Comparison of ENCODE assay signal across 9 cellular contexts in genomic region chr22:20207277-20208025, GRCh38. TPM values are rescaled to one million over a fixed set of nuclear protein-coding genes. Genes with fewer than 3 reads are reported as not detected.
A peak's percentile ranks its signal among the peaks of the same experiment; 100 is the strongest.
DNase-seq lines count a peak whose midpoint lies in the region; ATAC-seq and TF ChIP-seq lines count a peak whose summit lies in the region.
"Had no signal": no experiment of that assay in that cellular context is flagged by ENCODE, and none has a peak within 500 bp of the region (broad histone marks: within the 10 kb centered on the region; RNA-seq: fewer than 3 reads in every experiment).

No MANE protein-coding gene starts in this region.

- intact Hi-C loops in activated CD4-positive, alpha-beta memory T cell treated with anti-CD3 and anti-CD28 coated beads for 36 hours (cut with micrococcal nuclease), result loop anchor here (10.0 kb wide), 1 partner anchor 57 kb away; the partner anchor contains the start of gene RTN4R
- intact Hi-C loops in testis (cut with DNase I; ENCODE audit: low total_unique reads), result no loop called here

- in situ Hi-C loops in GM13977 (cut with MboI; ENCODE audit: low pct_unique_long_range_greater_than_20kb, low sequenced_read_pairs, unreplicated experiment), result no loop called here

- H3K9me3 Mint-ChIP-seq in activated T-cell treated with anti-CD3 and anti-CD28 coated beads, Interleukin-2, amount 50 U/mL, for 72 hours, result no peaks in the 10 kb centered on the region
- no peaks in the 10 kb centered on the region for H3K9me3 Mint-ChIP-seq in activated CD4-positive, alpha-beta memory T cell treated with anti-CD3 and anti-CD28 coated beads for 36 hours

- peak overlapping the region in 4 of 5 donors; percentile 63 to 97 (median 80) for H3K9ac ChIP-seq in subcutaneous abdominal adipose tissue (ENCODE audit: low read length in 5 of 5)

- H3K4me3 ChIP-seq in fibroblast of villous mesenchyme (ENCODE audit: low read depth, low read length), result peak overlapping the region; percentile 72
- peak overlapping the region in 4 of 5 donors; percentile 75 to 83 (median 78) for H3K4me3 ChIP-seq in subcutaneous abdominal adipose tissue (ENCODE audit: low read depth in 1 of 5, low read length in 5 of 5)
- no peak overlapping the region for H3K4me3 ChIP-seq in testis

- H3K36me3 ChIP-seq in subcutaneous abdominal adipose tissue (ENCODE audit: control insufficient read depth in 5 of 5, insufficient read depth in 5 of 5, low read length in 5 of 5) (no peaks in the 10 kb centered on the region), testis (ENCODE audit: low read depth, missing control alignments) (no peaks in the 10 kb centered on the region)

- TF ChIP-seq POLR2A in testis (IDR thresholded peaks at IDR 0.05), result no peak

- no peaks in the 10 kb centered on the region for H3K27me3 Mint-ChIP-seq in activated T-cell treated with anti-CD3 and anti-CD28 coated beads, Interleukin-2, amount 50 U/mL, for 72 hours (ENCODE audit: low read depth)
- H3K27me3 Mint-ChIP-seq in activated CD4-positive, alpha-beta memory T cell treated with anti-CD3 and anti-CD28 coated beads for 36 hours, result no peaks in the 10 kb centered on the region

- 80% methylated on average over 4 to 8 of the region's 11 CpGs for WGBS in testis, 2 donors

- H3K27ac ChIP-seq in subcutaneous abdominal adipose tissue (ENCODE audit: low read depth, low read length) (no peak overlapping the region), testis (no peak overlapping the region)

- H3K36me3 Mint-ChIP-seq in activated T-cell treated with anti-CD3 and anti-CD28 coated beads, Interleukin-2, amount 50 U/mL, for 72 hours (ENCODE audit: insufficient read depth in 2 of 2), result no peaks in the 10 kb centered on the region
- H3K36me3 Mint-ChIP-seq in activated CD4-positive, alpha-beta memory T cell treated with anti-CD3 and anti-CD28 coated beads for 36 hours, result no peaks in the 10 kb centered on the region

- no peak overlapping the region for H3K27ac Mint-ChIP-seq in activated T-cell treated with anti-CD3 and anti-CD28 coated beads, Interleukin-2, amount 50 U/mL, for 72 hours
- H3K27ac Mint-ChIP-seq in activated CD4-positive, alpha-beta memory T cell treated with anti-CD3 and anti-CD28 coated beads for 36 hours, result peak overlapping the region; percentile 46

- POLR2A ChIA-PET in activated CD4-positive, alpha-beta memory T cell treated with anti-CD3 and anti-CD28 coated beads for 36 hours (lab: Charles Lee), result no interaction called here

- peaks cover 5 to 64% (median 36%) of the 10 kb centered on the region in 5 donors for H3K4me1 ChIP-seq in subcutaneous abdominal adipose tissue (ENCODE audit: control insufficient read depth in 5 of 5, insufficient read depth in 5 of 5, low read length in 5 of 5)
- H3K4me1 ChIP-seq in testis, result peaks cover 27% of the 10 kb centered on the region

- ATAC-seq in activated T-cell treated with anti-CD3 and anti-CD28 coated beads, Interleukin-2, amount 50 U/mL, for 72 hours (replicated peaks in 1 of 2), result no peak
- ATAC-seq in GM19035 (IDR thresholded peaks at IDR 0.05; ENCODE audit: unreplicated experiment), result no peak

- H3K27me3 ChIP-seq in subcutaneous abdominal adipose tissue (ENCODE audit: control insufficient read depth in 5 of 5, insufficient read depth in 4 of 5, low read length in 5 of 5), result peaks cover 0 to 15% (median 3%) of the 10 kb centered on the region in 5 donors
- no peaks in the 10 kb centered on the region for H3K27me3 ChIP-seq in testis

- H3K4me3 Mint-ChIP-seq in activated T-cell treated with anti-CD3 and anti-CD28 coated beads, Interleukin-2, amount 50 U/mL, for 72 hours, result peak overlapping the region; percentile 92 to 93
- H3K4me3 Mint-ChIP-seq in activated CD4-positive, alpha-beta memory T cell treated with anti-CD3 and anti-CD28 coated beads for 36 hours, result peak overlapping the region; percentile 89

- no peak for DNase-seq in activated T-cell treated with anti-CD3 and anti-CD28 coated beads, Interleukin-2, amount 50 U/mL, for 72 hours
- no peak for DNase-seq in activated T-cell treated with anti-CD3 and anti-CD28 coated beads, Interleukin-2, amount 50 U/mL, for 1 hour
- DNase-seq in activated CD4-positive, alpha-beta memory T cell treated with anti-CD3 and anti-CD28 coated beads for 36 hours, result no peak
- no peak for DNase-seq in fibroblast of villous mesenchyme (ENCODE audit: low read depth)
- DNase-seq in GM13977 (ENCODE audit: low spot score), result no peak
- DNase-seq in testis, result no peak

- H3K4me1 Mint-ChIP-seq in activated T-cell treated with anti-CD3 and anti-CD28 coated beads, Interleukin-2, amount 50 U/mL, for 72 hours (ENCODE audit: low read depth), result peaks cover 23% of the 10 kb centered on the region
- peaks cover 26% of the 10 kb centered on the region for H3K4me1 Mint-ChIP-seq in activated CD4-positive, alpha-beta memory T cell treated with anti-CD3 and anti-CD28 coated beads for 36 hours (ENCODE audit: low read depth)

- CTCF ChIA-PET in activated CD4-positive, alpha-beta memory T cell treated with anti-CD3 and anti-CD28 coated beads for 36 hours (lab: Charles Lee), result no interaction called here

- no peak for TF ChIP-seq CTCF in fibroblast of villous mesenchyme (IDR thresholded peaks at IDR 0.05; ENCODE audit: insufficient read depth, low read depth, low read length)
- TF ChIP-seq CTCF in GM13977 (IDR thresholded peaks at IDR 0.05; ENCODE audit: extremely low read depth, insufficient read depth, missing control alignments), result no peak
- no peak for TF ChIP-seq CTCF in testis (IDR thresholded peaks at IDR 0.05)

- no peaks in the 10 kb centered on the region for H3K9me3 ChIP-seq in subcutaneous abdominal adipose tissue (ENCODE audit: control insufficient read depth in 5 of 5, low read length in 5 of 5)
- H3K9me3 ChIP-seq in testis, result no peaks in the 10 kb centered on the region

RNA-seq across cellular contexts. Expression of gene CCDC188, which starts 56.6 kb away (rescaled TPM):
- total RNA-seq in activated T-cell treated with anti-CD3 and anti-CD28 coated beads, Interleukin-2, amount 50 U/mL, for 72 hours, result not detected
- under 1 TPM in 1 of 2 experiments, not detected in 1; 0.52 TPM for total RNA-seq in activated CD4-positive, alpha-beta memory T cell treated with anti-CD3 and anti-CD28 coated beads for 36 hours
- total RNA-seq in fibroblast of villous mesenchyme (0.43 and 0.97 TPM in 2 replicates), testis (10 to 100 TPM; 12.2 to 33.1 TPM)
- polyA plus RNA-seq in testis (ENCODE audit: insufficient read depth, low read depth, low replicate concordance), result 46.5 TPM
- polyA plus RNA-seq: neural cell had no signal

Comparison
In these comparisons a context has a peak if more than half of its experiments do, and no peak if none do; other contexts are left out.
1. H3K4me3 ChIP-seq: peak in fibroblast of villous mesenchyme (single experiment) and subcutaneous abdominal adipose tissue (4 of 5); none in testis (0 of 2).